ENCODE assay signal across 11 cellular contexts in genomic region chr14:73143003-73143402, GRCh38. TPM values are rescaled to one million over a fixed set of nuclear protein-coding genes. Genes with fewer than 3 reads are reported as not detected.
DNase-seq lines count a peak whose midpoint lies in the region; ATAC-seq and TF ChIP-seq lines count a peak whose summit lies in the region.
"Had no signal": no experiment of that assay in that cellular context is flagged by ENCODE, and none has a peak within 500 bp of the region (broad histone marks: within the 10 kb centered on the region; RNA-seq: fewer than 3 reads in every experiment).

No MANE protein-coding gene starts in this region.

- H3K27me3 Mint-ChIP-seq in activated T-cell treated with anti-CD3 and anti-CD28 coated beads, Interleukin-2, amount 50 U/mL, for 72 hours (ENCODE audit: low read depth), result no peaks in the 10 kb centered on the region
- H3K27me3 Mint-ChIP-seq in activated T-cell treated with anti-CD3 and anti-CD28 coated beads, Interleukin-2, amount 50 U/mL, for 24 hours, result no peaks in the 10 kb centered on the region
- no peaks in the 10 kb centered on the region for H3K27me3 Mint-ChIP-seq in type B pancreatic cell
- no peaks in the 10 kb centered on the region for H3K27me3 Mint-ChIP-seq in activated T-cell treated with anti-CD3 and anti-CD28 coated beads, Interleukin-2, amount 50 U/mL, for 4 hours (ENCODE audit: low read depth)

- H3K27ac ChIP-seq in cingulate gyrus (ENCODE audit: low read depth, low read length), result peak overlapping the region; percentile 96

- ATAC-seq in activated T-cell treated with anti-CD3 and anti-CD28 coated beads, Interleukin-2, amount 50 U/mL, for 72 hours (replicated peaks in 1 of 2), result no peak
- ATAC-seq in activated T-cell treated with anti-CD3 and anti-CD28 coated beads, Interleukin-2, amount 50 U/mL, for 4 hours, result no peak
- ATAC-seq in GM21367 (IDR thresholded peaks at IDR 0.05; ENCODE audit: unreplicated experiment), result no peak

- peaks cover 40% of the 10 kb centered on the region for H3K4me1 Mint-ChIP-seq in activated T-cell treated with anti-CD3 and anti-CD28 coated beads, Interleukin-2, amount 50 U/mL, for 72 hours (ENCODE audit: low read depth)
- peaks cover 41% of the 10 kb centered on the region for H3K4me1 Mint-ChIP-seq in activated T-cell treated with anti-CD3 and anti-CD28 coated beads, Interleukin-2, amount 50 U/mL, for 24 hours (ENCODE audit: low read depth)
- H3K4me1 Mint-ChIP-seq in type B pancreatic cell (ENCODE audit: unreplicated experiment), result peaks cover 27% of the 10 kb centered on the region
- H3K4me1 Mint-ChIP-seq in activated T-cell treated with anti-CD3 and anti-CD28 coated beads, Interleukin-2, amount 50 U/mL, for 4 hours (ENCODE audit: low read depth), result peaks cover 36% of the 10 kb centered on the region

- TF ChIP-seq CTCF in type B pancreatic cell (conservative IDR thresholded peaks at IDR 0.05), result no peak

- no peaks in the 10 kb centered on the region for H3K9me3 Mint-ChIP-seq in activated T-cell treated with anti-CD3 and anti-CD28 coated beads, Interleukin-2, amount 50 U/mL, for 72 hours
- no peaks in the 10 kb centered on the region for H3K9me3 Mint-ChIP-seq in activated T-cell treated with anti-CD3 and anti-CD28 coated beads, Interleukin-2, amount 50 U/mL, for 24 hours
- H3K9me3 Mint-ChIP-seq in type B pancreatic cell, result no peaks in the 10 kb centered on the region
- H3K9me3 Mint-ChIP-seq in activated T-cell treated with anti-CD3 and anti-CD28 coated beads, Interleukin-2, amount 50 U/mL, for 4 hours, result no peaks in the 10 kb centered on the region

- no peak for DNase-seq in activated T-cell treated with anti-CD3 and anti-CD28 coated beads, Interleukin-2, amount 50 U/mL, for 72 hours
- DNase-seq in activated T-cell treated with anti-CD3 and anti-CD28 coated beads, Interleukin-2, amount 50 U/mL, for 24 hours, result no peak
- DNase-seq in middle frontal gyrus (ENCODE audit: extremely low spot score, low spot score) (peak; percentile 76), type B pancreatic cell (ENCODE audit: extremely low spot score, unreplicated experiment) (no peak), epidermal melanocyte (ENCODE audit: insufficient read length, low spot score) (no peak)
- no peak for DNase-seq in activated T-cell treated with anti-CD3 and anti-CD28 coated beads, Interleukin-2, amount 50 U/mL, for 4 hours
- DNase-seq: MV-4-11, NCI-H69, stomach had no signal

- peak overlapping the region; percentile 88 for H3K27ac Mint-ChIP-seq in activated T-cell treated with anti-CD3 and anti-CD28 coated beads, Interleukin-2, amount 50 U/mL, for 72 hours
- no peak overlapping the region for H3K27ac Mint-ChIP-seq in activated T-cell treated with anti-CD3 and anti-CD28 coated beads, Interleukin-2, amount 50 U/mL, for 24 hours
- peak overlapping the region; percentile 56 for H3K27ac Mint-ChIP-seq in type B pancreatic cell

- peak overlapping the region in 1 of 2 donors; percentile 23 for H3K4me3 Mint-ChIP-seq in activated T-cell treated with anti-CD3 and anti-CD28 coated beads, Interleukin-2, amount 50 U/mL, for 72 hours
- no peak overlapping the region for H3K4me3 Mint-ChIP-seq in activated T-cell treated with anti-CD3 and anti-CD28 coated beads, Interleukin-2, amount 50 U/mL, for 24 hours
- H3K4me3 Mint-ChIP-seq in type B pancreatic cell, result no peak overlapping the region
- no peak overlapping the region for H3K4me3 Mint-ChIP-seq in activated T-cell treated with anti-CD3 and anti-CD28 coated beads, Interleukin-2, amount 50 U/mL, for 4 hours

- H3K36me3 Mint-ChIP-seq in activated T-cell treated with anti-CD3 and anti-CD28 coated beads, Interleukin-2, amount 50 U/mL, for 72 hours (ENCODE audit: insufficient read depth in 2 of 2), result peaks cover 0 to 3% of the 10 kb centered on the region in 2 donors
- peaks cover 10% of the 10 kb centered on the region for H3K36me3 Mint-ChIP-seq in activated T-cell treated with anti-CD3 and anti-CD28 coated beads, Interleukin-2, amount 50 U/mL, for 24 hours (ENCODE audit: low read depth)
- H3K36me3 Mint-ChIP-seq in type B pancreatic cell, result peaks cover 8% of the 10 kb centered on the region
- peaks cover 4% of the 10 kb centered on the region for H3K36me3 Mint-ChIP-seq in activated T-cell treated with anti-CD3 and anti-CD28 coated beads, Interleukin-2, amount 50 U/mL, for 4 hours (ENCODE audit: insufficient read depth)

RNA-seq across cellular contexts. Expression of gene PSEN1, which starts 6.7 kb away (rescaled TPM):
- 10 to 100 TPM; 40.1 to 42.2 TPM for total RNA-seq in activated T-cell treated with anti-CD3 and anti-CD28 coated beads, Interleukin-2, amount 50 U/mL, for 72 hours
- total RNA-seq in type B pancreatic cell (ENCODE audit: low replicate concordance), result 58.9 and 76.4 TPM in 2 replicates
- 10 to 100 TPM; 21.5 to 29.2 (median 25.0) TPM for total RNA-seq in activated T-cell treated with anti-CD3 and anti-CD28 coated beads, Interleukin-2, amount 50 U/mL, for 4 hours
